ENCODE assay signal across 15 cellular contexts in the genomic region with DNA sequence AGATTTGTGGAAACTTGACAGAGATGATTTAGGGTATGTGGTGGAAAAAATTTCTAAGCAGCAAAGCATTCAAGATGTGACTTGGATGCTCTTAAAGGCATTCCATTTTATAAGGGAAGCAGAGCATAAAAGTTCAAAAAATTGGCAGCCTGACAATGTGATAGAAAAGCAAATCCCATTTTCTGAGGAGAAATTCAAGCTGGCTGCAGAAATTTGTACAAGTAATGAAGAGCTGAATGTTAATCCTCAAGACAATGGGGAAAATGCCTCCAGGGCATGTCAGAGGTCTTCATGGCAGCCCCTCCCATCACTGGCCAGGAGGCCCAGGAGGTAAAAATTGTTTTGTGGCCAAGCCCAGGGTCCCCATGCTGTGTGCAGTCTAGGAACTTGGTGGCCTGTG. TPM values are rescaled to one million over a fixed set of nuclear protein-coding genes. Genes with fewer than 3 reads are reported as not detected.
"Had no signal": no experiment of that assay in that cellular context is flagged by ENCODE, and none has a peak within 500 bp of the region (broad histone marks: within the 10 kb centered on the region; RNA-seq: fewer than 3 reads in every experiment).

No MANE protein-coding gene starts in this region.

RNA-seq across cellular contexts. Expression of gene TMEM244, which starts 58.2 kb away (rescaled TPM):
- total RNA-seq: stomach, subcutaneous adipose tissue, suprapubic skin, testis, thoracic aorta, thyroid gland, tibial nerve, transverse colon, upper lobe of left lung, upper lobe of right lung, ureter, urinary bladder, uterus, vagina had no signal
- polyA plus RNA-seq: stomach, thymus, urinary bladder had no signal
